ENCODE assay signal across 8 cellular contexts in genomic region chr3:169041677-169042171, GRCh38.
A peak's percentile ranks its signal among the peaks of the same experiment; 100 is the strongest.
DNase-seq lines count a peak whose midpoint lies in the region; ATAC-seq and TF ChIP-seq lines count a peak whose summit lies in the region.

No MANE protein-coding gene starts in this region.

- no peaks in the 10 kb centered on the region for H4K20me1 ChIP-seq in hepatocyte (ENCODE audit: insufficient read depth, poor library complexity, severe bottlenecking)

- no peak overlapping the region for H3K27ac ChIP-seq in WERI-Rb-1
- H3K27ac ChIP-seq in hepatocyte: no peak overlapping the region

- peak overlapping the region; percentile 27 for H2AFZ ChIP-seq in hepatocyte

- no peak overlapping the region for H3K4me3 ChIP-seq in AG10803 (ENCODE audit: low read length)
- H3K4me3 ChIP-seq in WERI-Rb-1 (ENCODE audit: low read depth, low read length): no peak overlapping the region
- no peak overlapping the region for H3K4me3 ChIP-seq in hepatocyte

- H3K36me3 ChIP-seq in WERI-Rb-1 (no peaks in the 10 kb centered on the region), hepatocyte (replicated peaks; ENCODE audit: insufficient read depth, low read depth) (no peaks in the 10 kb centered on the region)

- H3K79me2 ChIP-seq in hepatocyte: no peaks in the 10 kb centered on the region

- H3K9me3 ChIP-seq in WERI-Rb-1 (ENCODE audit: severe bottlenecking) (no peaks in the 10 kb centered on the region), hepatocyte (ENCODE audit: low read depth) (no peaks in the 10 kb centered on the region)

- H3K4me2 ChIP-seq in hepatocyte: peak overlapping the region; percentile 55

- H3K27me3 ChIP-seq in WERI-Rb-1 (ENCODE audit: insufficient read depth, low read depth, severe bottlenecking): no peaks in the 10 kb centered on the region
- H3K27me3 ChIP-seq in hepatocyte: no peaks in the 10 kb centered on the region

- no peaks in the 10 kb centered on the region for H3K9me2 ChIP-seq in hepatocyte (replicated peaks; ENCODE audit: insufficient read depth)

- ATAC-seq in GM21381 (IDR thresholded peaks at IDR 0.05; ENCODE audit: unreplicated experiment): no peak

- DNase-seq in AG10803 (ENCODE audit: low read depth) (peak; percentile 76), HT-29 (ENCODE audit: low spot score) (peak; percentile 51), WERI-Rb-1 (no peak), hepatocyte (ENCODE audit: low spot score) (peak; percentile 41), NCI-H187 treated with DMSO at 0.1 percent for 48 hours (lab: John Stamatoyannopoulos, UW) (no peak), nucleus accumbens (lab: John Stamatoyannopoulos, UW) (no peak)
- DNase-seq in stimulated activated naive CD4-positive, alpha-beta T cell treated with Interleukin-2 at 50 U/mL for 16 hours (lab: John Stamatoyannopoulos, UW): no peak

- peak; percentile 78 for TF ChIP-seq CTCF in AG10803 (conservative IDR thresholded peaks at IDR 0.05; ENCODE audit: low read length)
- 0 out of 2 replicates have a peak, but pooled peaks have one; percentile 6 for TF ChIP-seq CTCF in WERI-Rb-1 (IDR thresholded peaks at IDR 0.05; ENCODE audit: low read depth, low read length)
- TF ChIP-seq CTCF in hepatocyte (IDR thresholded peaks at IDR 0.05; ENCODE audit: poor library complexity): peak; percentile 62

- H3K4me1 ChIP-seq in hepatocyte (ENCODE audit: insufficient read depth): no peaks in the 10 kb centered on the region

- 62% methylated on average over 5 of the region's 5 CpGs for WGBS in hepatocyte (ENCODE audit: low lambda C conversion rate, missing lambda C conversion rate)

Comparison
In these comparisons a context has a peak if more than half of its experiments do, and no peak if none do; other contexts are left out.
1. DNase-seq: peak in AG10803 (single experiment), HT-29 (single experiment) and hepatocyte (single experiment); none in WERI-Rb-1 (single experiment), stimulated activated naive CD4-positive, alpha-beta T cell treated with Interleukin-2 at 50 U/mL for 16 hours (single experiment), NCI-H187 treated with DMSO at 0.1 percent for 48 hours (single experiment) and nucleus accumbens (0 of 56).
2. CTCF ChIP-seq: peak in every context shown above with its lines; median percentile 78 in AG10803; 62 in hepatocyte; 6 in WERI-Rb-1.